ENCODE assay signal across 2 cellular contexts in the genomic region with DNA sequence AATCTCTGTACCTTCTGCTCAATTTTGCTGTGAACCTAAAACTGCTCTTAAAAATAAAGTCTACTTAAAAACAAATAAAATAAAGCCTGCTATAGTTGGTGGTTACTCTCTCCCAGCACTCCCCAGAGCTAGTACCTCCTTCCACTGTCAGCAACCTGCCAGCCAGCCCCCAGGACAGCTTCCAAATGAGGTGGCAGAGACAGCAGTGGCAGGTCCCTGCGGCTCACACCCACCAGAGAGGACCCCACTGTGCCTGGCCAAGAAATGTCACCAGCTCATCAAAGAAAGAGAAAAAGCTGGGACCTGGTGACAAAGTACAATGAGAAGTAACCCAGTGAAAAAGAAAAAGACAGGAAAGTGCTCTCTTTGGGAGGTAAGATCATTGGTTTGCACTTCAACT.
TF ChIP-seq lines count a peak whose summit lies in the region.

No MANE protein-coding gene starts in this region.

TF ChIP-seq in liver, 16 proteins besides CTCF, POLR2A, EP300 and RAD21:
- TF ChIP-seq, protein P1, sequence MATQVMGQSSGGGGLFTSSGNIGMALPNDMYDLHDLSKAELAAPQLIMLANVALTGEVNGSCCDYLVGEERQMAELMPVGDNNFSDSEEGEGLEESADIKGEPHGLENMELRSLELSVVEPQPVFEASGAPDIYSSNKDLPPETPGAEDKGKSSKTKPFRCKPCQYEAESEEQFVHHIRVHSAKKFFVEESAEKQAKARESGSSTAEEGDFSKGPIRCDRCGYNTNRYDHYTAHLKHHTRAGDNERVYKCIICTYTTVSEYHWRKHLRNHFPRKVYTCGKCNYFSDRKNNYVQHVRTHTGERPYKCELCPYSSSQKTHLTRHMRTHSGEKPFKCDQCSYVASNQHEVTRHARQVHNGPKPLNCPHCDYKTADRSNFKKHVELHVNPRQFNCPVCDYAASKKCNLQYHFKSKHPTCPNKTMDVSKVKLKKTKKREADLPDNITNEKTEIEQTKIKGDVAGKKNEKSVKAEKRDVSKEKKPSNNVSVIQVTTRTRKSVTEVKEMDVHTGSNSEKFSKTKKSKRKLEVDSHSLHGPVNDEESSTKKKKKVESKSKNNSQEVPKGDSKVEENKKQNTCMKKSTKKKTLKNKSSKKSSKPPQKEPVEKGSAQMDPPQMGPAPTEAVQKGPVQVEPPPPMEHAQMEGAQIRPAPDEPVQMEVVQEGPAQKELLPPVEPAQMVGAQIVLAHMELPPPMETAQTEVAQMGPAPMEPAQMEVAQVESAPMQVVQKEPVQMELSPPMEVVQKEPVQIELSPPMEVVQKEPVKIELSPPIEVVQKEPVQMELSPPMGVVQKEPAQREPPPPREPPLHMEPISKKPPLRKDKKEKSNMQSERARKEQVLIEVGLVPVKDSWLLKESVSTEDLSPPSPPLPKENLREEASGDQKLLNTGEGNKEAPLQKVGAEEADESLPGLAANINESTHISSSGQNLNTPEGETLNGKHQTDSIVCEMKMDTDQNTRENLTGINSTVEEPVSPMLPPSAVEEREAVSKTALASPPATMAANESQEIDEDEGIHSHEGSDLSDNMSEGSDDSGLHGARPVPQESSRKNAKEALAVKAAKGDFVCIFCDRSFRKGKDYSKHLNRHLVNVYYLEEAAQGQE (IDR thresholded peaks at IDR 0.05), result no peak
- TF ChIP-seq ATF3 (IDR thresholded peaks at IDR 0.05), result no peak
- TF ChIP-seq, protein P2, sequence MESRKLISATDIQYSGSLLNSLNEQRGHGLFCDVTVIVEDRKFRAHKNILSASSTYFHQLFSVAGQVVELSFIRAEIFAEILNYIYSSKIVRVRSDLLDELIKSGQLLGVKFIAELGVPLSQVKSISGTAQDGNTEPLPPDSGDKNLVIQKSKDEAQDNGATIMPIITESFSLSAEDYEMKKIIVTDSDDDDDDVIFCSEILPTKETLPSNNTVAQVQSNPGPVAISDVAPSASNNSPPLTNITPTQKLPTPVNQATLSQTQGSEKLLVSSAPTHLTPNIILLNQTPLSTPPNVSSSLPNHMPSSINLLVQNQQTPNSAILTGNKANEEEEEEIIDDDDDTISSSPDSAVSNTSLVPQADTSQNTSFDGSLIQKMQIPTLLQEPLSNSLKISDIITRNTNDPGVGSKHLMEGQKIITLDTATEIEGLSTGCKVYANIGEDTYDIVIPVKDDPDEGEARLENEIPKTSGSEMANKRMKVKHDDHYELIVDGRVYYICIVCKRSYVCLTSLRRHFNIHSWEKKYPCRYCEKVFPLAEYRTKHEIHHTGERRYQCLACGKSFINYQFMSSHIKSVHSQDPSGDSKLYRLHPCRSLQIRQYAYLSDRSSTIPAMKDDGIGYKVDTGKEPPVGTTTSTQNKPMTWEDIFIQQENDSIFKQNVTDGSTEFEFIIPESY (IDR thresholded peaks at IDR 0.05), result no peak
- no peak for TF ChIP-seq NR2F2 (IDR thresholded peaks at IDR 0.05)
- no peak for TF ChIP-seq TAF1 (conservative IDR thresholded peaks at IDR 0.05)
- no peak for TF ChIP-seq JUND (IDR thresholded peaks at IDR 0.05)
- TF ChIP-seq FOXA1 (IDR thresholded peaks at IDR 0.05), result no peak
- no peak for TF ChIP-seq YY1 (IDR thresholded peaks at IDR 0.05)
- TF ChIP-seq RXRA (IDR thresholded peaks at IDR 0.05), result no peak
- TF ChIP-seq HNF4G (IDR thresholded peaks at IDR 0.05), result no peak
- no peak for TF ChIP-seq FOXA2 (IDR thresholded peaks at IDR 0.05)
- TF ChIP-seq GABPA (IDR thresholded peaks at IDR 0.05 in 1 of 2, conservative IDR thresholded peaks at IDR 0.05 in 1 of 2), result no peak

TF ChIP-seq in HepG2, 621 proteins besides CTCF, POLR2A, EP300 and RAD21 (continued from another document):
- no peak for TF ChIP-seq FOXP1 (IDR thresholded peaks at IDR 0.05)
- no peak for TF ChIP-seq FOXP1 (CRISPR knock-in tag; IDR thresholded peaks at IDR 0.05)
- TF ChIP-seq ZHX2 (IDR thresholded peaks at IDR 0.05; ENCODE audit: low read depth), result no peak
- TF ChIP-seq ZHX2 (CRISPR knock-in tag; IDR thresholded peaks at IDR 0.05; ENCODE audit: borderline replicate concordance), result no peak
- TF ChIP-seq ARID2 (CRISPR knock-in tag; IDR thresholded peaks at IDR 0.05; ENCODE audit: borderline replicate concordance), result no peak
- no peak for TF ChIP-seq ZNF225 (CRISPR knock-in tag; IDR thresholded peaks at IDR 0.05)
- TF ChIP-seq ZMYM4 (CRISPR knock-in tag; IDR thresholded peaks at IDR 0.05), result no peak
- no peak for TF ChIP-seq SRF (IDR thresholded peaks at IDR 0.05; ENCODE audit: low read depth, low read length)
- TF ChIP-seq ZNF207 (IDR thresholded peaks at IDR 0.05; ENCODE audit: borderline replicate concordance), result no peak
- no peak for TF ChIP-seq ZNF205 (CRISPR knock-in tag; IDR thresholded peaks at IDR 0.05)
- TF ChIP-seq, protein P3, sequence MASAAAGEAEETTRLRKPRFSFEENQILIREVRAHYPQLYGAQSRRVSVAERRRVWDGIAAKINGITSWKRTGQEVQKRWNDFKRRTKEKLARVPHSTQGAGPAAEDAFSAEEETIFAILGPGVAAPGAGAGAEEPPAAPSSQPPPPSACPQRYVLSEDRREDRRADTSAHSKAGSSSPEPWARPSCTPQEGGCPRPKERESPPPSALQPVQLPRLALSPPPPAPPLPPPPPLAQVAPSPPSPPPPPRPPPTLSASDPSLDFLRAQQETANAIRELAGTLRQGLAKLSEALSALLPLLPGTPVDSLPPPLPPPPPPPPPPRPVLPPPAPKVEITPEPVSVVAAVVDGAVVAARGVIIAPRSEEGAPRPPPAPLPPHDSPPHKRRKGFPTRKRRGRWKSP (CRISPR knock-in tag; IDR thresholded peaks at IDR 0.05), result no peak
- no peak for TF ChIP-seq ZNF775 (CRISPR knock-in tag; IDR thresholded peaks at IDR 0.05; ENCODE audit: borderline replicate concordance)
- TF ChIP-seq ZNF772 (CRISPR knock-in tag; IDR thresholded peaks at IDR 0.05), result no peak
- TF ChIP-seq RBFOX2 (IDR thresholded peaks at IDR 0.05; ENCODE audit: low read depth, low read length), result no peak
- TF ChIP-seq ZNF605 (CRISPR knock-in tag; IDR thresholded peaks at IDR 0.05), result no peak
- no peak for TF ChIP-seq CC2D1A (CRISPR knock-in tag; IDR thresholded peaks at IDR 0.05)
